Comparison of ENCODE assay signal across 24 cellular contexts in genomic region chr6:6287415-6287814, GRCh38. TPM values are rescaled to one million over a fixed set of nuclear protein-coding genes. Genes with fewer than 3 reads are reported as not detected.
DNase-seq lines count a peak whose midpoint lies in the region; ATAC-seq, FAIRE-seq and TF ChIP-seq lines count a peak whose summit lies in the region.
"Had no signal": no experiment of that assay in that cellular context is flagged by ENCODE, and none has a peak within 500 bp of the region (broad histone marks: within the 10 kb centered on the region; RNA-seq: fewer than 3 reads in every experiment).

No MANE protein-coding gene starts in this region.

- peak; percentile 69 for ATAC-seq in GM19397 (IDR thresholded peaks at IDR 0.05; ENCODE audit: unreplicated experiment)
- ATAC-seq in HG02884 (IDR thresholded peaks at IDR 0.05; ENCODE audit: unreplicated experiment): peak; percentile 48
- ATAC-seq in GM12878: peak; percentile 94
- no peak for ATAC-seq in GM19351 (IDR thresholded peaks at IDR 0.05; ENCODE audit: unreplicated experiment)
- ATAC-seq: CD8-positive, alpha-beta T cell; PC-3 had no signal

- TF ChIP-seq EP300 in GM12878 (IDR thresholded peaks at IDR 0.05; ENCODE audit: borderline replicate concordance in 1 of 2, control insufficient read depth in 1 of 2, low read depth in 2 of 2, low read length in 2 of 2): no peak

- BruUV-seq in GM12878 (replicated peaks; lab: Mats Ljungman, UMichigan): no TSS peak

- 0% methylated on average over 3 of the region's 3 CpGs for WGBS in GM12878 (ENCODE audit: insufficient coverage, insufficient replicate concordance, low lambda C conversion rate, missing lambda C conversion rate)

- no peak overlapping the region for H3K9ac ChIP-seq in BLaER1 treated with 17β-estradiol and CSF1 and Interleukin-3, amounts not matched to agents 10 nM and 100 nM
- no peak overlapping the region for H3K9ac ChIP-seq in GM12878 (ENCODE audit: control insufficient read depth, insufficient read depth, low read length)

- SMC1A ChIA-PET in GM12878 (lab: Charles Lee; ENCODE audit: uncharacterized antibody, unreplicated experiment): interaction anchor here (0.6 to 1.9 kb wide), 11 partner anchors 10 to 1068 kb away, joined by 3 to 6 read pairs (median 4); no protein-coding TSS in a partner anchor

- no peak for FAIRE-seq in GM12878 (lab: Jason Lieb, UNC)
- FAIRE-seq: GM19239 had no signal

- H3K79me2 ChIP-seq in GM12878 (ENCODE audit: control insufficient read depth, insufficient read depth, low read length) (no peaks in the 10 kb centered on the region), osteoblast (ENCODE audit: insufficient read depth, low read length) (no peaks in the 10 kb centered on the region)

- H3K27ac ChIP-seq in BLaER1 treated with 17β-estradiol and CSF1 and Interleukin-3, amounts not matched to agents 10 nM and 100 nM: no peak overlapping the region
- H3K27ac ChIP-seq in GM12878 (ENCODE audit: control insufficient read depth, insufficient read depth) (no peak overlapping the region), osteoblast (ENCODE audit: low read depth, low read length) (no peak overlapping the region)
- H3K27ac ChIP-seq: SJCRH30 had no signal

- no peak for TF ChIP-seq POLR2A in GM12878 (IDR thresholded peaks at IDR 0.05; ENCODE audit: low read depth, low read length)

- H3K27me3 ChIP-seq in BLaER1 treated with 17β-estradiol and CSF1 and Interleukin-3, amounts not matched to agents 10 nM and 100 nM: no peaks in the 10 kb centered on the region
- H3K27me3 ChIP-seq in GM12878 (replicated peaks in 1 of 2; ENCODE audit: control insufficient read depth in 2 of 2, insufficient read depth in 2 of 2, low read length in 1 of 2): no peaks in the 10 kb centered on the region
- H3K27me3 ChIP-seq in osteoblast (ENCODE audit: insufficient read depth, low read length): no peaks in the 10 kb centered on the region
- H3K27me3 ChIP-seq: SJCRH30 had no signal

- TF ChIP-seq CTCF in GM12878 (IDR thresholded peaks at IDR 0.05 in 2 of 3, conservative IDR thresholded peaks at IDR 0.05 in 1 of 3; ENCODE audit: control insufficient read depth in 2 of 3, extremely low read depth in 1 of 3, insufficient read depth in 1 of 3, low read depth in 3 of 3, low read length in 3 of 3): no peak
- no peak for TF ChIP-seq CTCF in osteoblast (IDR thresholded peaks at IDR 0.05; ENCODE audit: extremely low read depth, low read depth, low read length)

- RAD21 ChIA-PET in GM12878 (lab: Charles Lee; ENCODE audit: unreplicated experiment): interaction anchor here (0.8 to 2.2 kb wide), 5 partner anchors 45 to 260 kb away, joined by 3 to 11 read pairs (median 5); no protein-coding TSS in a partner anchor

- TF ChIP-seq RAD21 in GM12878 (IDR thresholded peaks at IDR 0.05; ENCODE audit: insufficient read depth, low read depth, low read length): no peak

- in situ Hi-C loops in GM12878 (cut with MboI): no loop called here

- intact Hi-C loops in GM12878 (cut with micrococcal nuclease; ENCODE audit: unreplicated experiment): no loop called here

- H3K9me3 ChIP-seq in BLaER1 treated with 17β-estradiol and CSF1 and Interleukin-3, amounts not matched to agents 10 nM and 100 nM (replicated peaks in 1 of 11): no peaks in the 10 kb centered on the region
- no peaks in the 10 kb centered on the region for H3K9me3 ChIP-seq in GM12878 (replicated peaks; ENCODE audit: control insufficient read depth, insufficient read depth, low read length)
- H3K9me3 ChIP-seq in osteoblast (ENCODE audit: low read depth, low read length): peaks cover 2% of the 10 kb centered on the region
- H3K9me3 ChIP-seq: SJCRH30 had no signal

- POLR2A ChIA-PET in GM12878 (lab: Charles Lee): interaction anchor here (0.9 kb wide), 1 partner anchor 42 kb away, joined by 3 read pairs; no protein-coding TSS in a partner anchor

- CTCF ChIA-PET in GM12878 (lab: Yijun Ruan, JAX): interaction anchor here (2.1 kb wide), 1 partner anchor 28 kb away, joined by 5 read pairs; no protein-coding TSS in a partner anchor

- H4K20me1 ChIP-seq in BLaER1 treated with 17β-estradiol and CSF1 and Interleukin-3, amounts not matched to agents 10 nM and 100 nM: peaks cover 0 to 100% (median 0%) of the 10 kb centered on the region in 11 experiments; a peak in 3 of 22 replicates
- H4K20me1 ChIP-seq in GM12878 (ENCODE audit: control insufficient read depth, insufficient read depth) (no peaks in the 10 kb centered on the region), osteoblast (ENCODE audit: insufficient read depth, low read length) (no peaks in the 10 kb centered on the region)

- DNase-seq in GM12878 (ENCODE audit: low read depth, low spot score) (peak; percentile 42), osteoblast (ENCODE audit: insufficient read length, low spot score, missing footprints) (no peak), kidney tubule cell (ENCODE audit: low spot score) (no peak)
- no peak for DNase-seq in activated effector memory CD4-positive, alpha-beta T cell treated with Interleukin-2 at 50 U/mL for 16 hours
- DNase-seq: Calu3; CD8-positive, alpha-beta T cell; DMS53; H7; HFFc6; KBM-7; NCI-H1417 treated with DMSO at 0.1 percent for 48 hours; NCI-H187 treated with DMSO at 0.1 percent for 48 hours; NCI-H226; NCI-H524; PC-3; SJCRH30 had no signal

- peak overlapping the region in 9 of 11 experiments; percentile 5 to 64 (median 17); a peak in 9 of 22 replicates for H3K4me2 ChIP-seq in BLaER1 treated with 17β-estradiol and CSF1 and Interleukin-3, amounts not matched to agents 10 nM and 100 nM
- H3K4me2 ChIP-seq in GM12878 (ENCODE audit: control insufficient read depth, insufficient read depth) (no peak overlapping the region), osteoblast (ENCODE audit: insufficient read depth, low read length) (no peak overlapping the region)

- peak overlapping the region; percentile 0; the same call in 1 of the 2 replicates for H2AFZ ChIP-seq in GM12878 (ENCODE audit: control insufficient read depth, low read depth, low read length)
- no peak overlapping the region for H2AFZ ChIP-seq in osteoblast (ENCODE audit: low read length)

- peaks cover 0 to 86% (median 0%) of the 10 kb centered on the region in 11 experiments; a peak in 4 of 22 replicates for H3K36me3 ChIP-seq in BLaER1 treated with 17β-estradiol and CSF1 and Interleukin-3, amounts not matched to agents 10 nM and 100 nM
- H3K36me3 ChIP-seq in GM12878 (ENCODE audit: control insufficient read depth in 2 of 2, insufficient read depth in 2 of 2, low read length in 1 of 2): no peaks in the 10 kb centered on the region
- H3K36me3 ChIP-seq in osteoblast (ENCODE audit: insufficient read depth, low read length): no peaks in the 10 kb centered on the region
- H3K36me3 ChIP-seq: SJCRH30 had no signal

- H3K4me1 ChIP-seq in BLaER1 treated with 17β-estradiol and CSF1 and Interleukin-3, amounts not matched to agents 10 nM and 100 nM: peaks cover 34 to 62% (median 49%) of the 10 kb centered on the region in 10 experiments
- H3K4me1 ChIP-seq in GM12878 (ENCODE audit: control insufficient read depth, insufficient read depth, low read length) (no peaks in the 10 kb centered on the region), osteoblast (ENCODE audit: insufficient read depth, low read length) (no peaks in the 10 kb centered on the region)
- H3K4me1 ChIP-seq: SJCRH30 had no signal

- no peak overlapping the region for H3K4me3 ChIP-seq in BLaER1 treated with 17β-estradiol and CSF1 and Interleukin-3, amounts not matched to agents 10 nM and 100 nM
- H3K4me3 ChIP-seq in GM12878 (no peak overlapping the region), osteoblast (ENCODE audit: insufficient read depth, low read length) (no peak overlapping the region)
- H3K4me3 ChIP-seq: SJCRH30 had no signal

TF ChIP-seq in GM12878, 131 proteins besides CTCF, POLR2A, EP300 and RAD21:
- TF ChIP-seq IKZF1 (conservative IDR thresholded peaks at IDR 0.05) (peak; percentile 49; the same call in 1 of the 2 replicates), MTA2 (IDR thresholded peaks at IDR 0.05; ENCODE audit: low read depth) (peak; percentile 43; the same call in 1 of the 2 replicates), BHLHE40 (IDR thresholded peaks at IDR 0.05; ENCODE audit: borderline replicate concordance in 1 of 2, low read depth in 2 of 2, low read length in 1 of 2) (peak in 1 of 2 experiments; percentile 27; a peak in 1 of 4 replicates), WRNIP1 (IDR thresholded peaks at IDR 0.05; ENCODE audit: borderline replicate concordance, low read depth, low read length) (no peak), BRCA1 (IDR thresholded peaks at IDR 0.05; ENCODE audit: low read depth, low read length) (no peak), NBN (IDR thresholded peaks at IDR 0.05) (0 out of 2 replicates have a peak, but pooled peaks have one; percentile 24), ZNF24 (IDR thresholded peaks at IDR 0.05) (no peak), MEF2B (IDR thresholded peaks at IDR 0.05; ENCODE audit: partially characterized antibody, poor library complexity, severe bottlenecking) (peak; percentile 85)

RNA-seq across cellular contexts. Expression of gene F13A1, which starts 33.0 kb away (rescaled TPM):
- 8.2 and 10.1 TPM in 2 replicates for total RNA-seq in GM12878 (2013; cell fraction: nucleolus; rRNA removed)
- 1.2 and 1.7 TPM in 2 replicates for total RNA-seq in GM12878 (2014; rRNA removed)
- total RNA-seq in GM12878 (2014; rRNA removed; fragmentation: Illumina TruSeq; extraction: Trizol): 1.5 and 1.7 TPM in 2 replicates
- total RNA-seq in GM12878 (2021): 1.3 and 1.6 TPM in 2 replicates
- 1.6 TPM for polyA plus RNA-seq in GM12878 (2011; ENCODE audit: low read depth)
- 0.48 and 0.49 TPM in 2 replicates for polyA plus RNA-seq in GM12878 (2011; rRNA removed)
- 0.22 and 0.28 TPM in 2 replicates for polyA plus RNA-seq in GM12878 (2011; cell fraction: cytosol; rRNA removed)
- polyA plus RNA-seq in GM12878 (2011; cell fraction: nucleus; rRNA removed): 0.80 and 0.94 TPM in 2 replicates
- 1.4 and 3.3 TPM in 2 replicates for polyA plus RNA-seq in GM12878 (2012)
- polyA plus RNA-seq in GM12878 (2014; fragmentation: Illumina TruSeq; extraction: Trizol): 1.8 and 2.2 TPM in 2 replicates
- under 1 TPM; 0.49 to 0.85 TPM for polyA plus RNA-seq in GM12878 (2014; fragmentation: Nextera tagmentation; extraction: Ambion mirVana)
- 1.4 and 1.7 TPM in 2 replicates for polyA plus RNA-seq in GM12878 (2014; rRNA removed)
- polyA plus RNA-seq in GM12878 (2016; fragmentation: Nextera tagmentation; extraction: Ambion mirVana): under 1 TPM; 0.55 to 0.64 TPM
- 0.37 and 0.46 TPM in 2 replicates for polyA minus RNA-seq in GM12878 (2011; rRNA and poly(A)+ RNA removed)
- polyA minus RNA-seq in GM12878 (2011; cell fraction: cytosol; rRNA and poly(A)+ RNA removed): 0.31 TPM in 1 of 2 replicates, not detected in the other
- 0.29 and 0.73 TPM in 2 replicates for polyA minus RNA-seq in GM12878 (2011; cell fraction: nucleus; rRNA and poly(A)+ RNA removed)
- under 0.01 TPM in 2 replicates for total RNA-seq in osteoblast
- total RNA-seq: A172; Calu3; PC-3; T-helper 1 cell treated with Interleukin-12 subunit alpha and Interleukin-12 subunit beta and Interleukin-4 antibody, amounts not matched to agents 30 ng/mL and 1 ng/mL, for 36 hours had no signal
- polyA plus RNA-seq: BJ had no signal

Comparison
In these comparisons a context has a peak if more than half of its experiments do, and no peak if none do; other contexts are left out.
1. H3K4me2 ChIP-seq: peak in BLaER1 treated with 17β-estradiol and CSF1 and Interleukin-3, amounts not matched to agents 10 nM and 100 nM (9 of 11); none in GM12878 (single experiment) and osteoblast (single experiment).